ENCODE assay signal across 12 cellular contexts in the genomic region with DNA sequence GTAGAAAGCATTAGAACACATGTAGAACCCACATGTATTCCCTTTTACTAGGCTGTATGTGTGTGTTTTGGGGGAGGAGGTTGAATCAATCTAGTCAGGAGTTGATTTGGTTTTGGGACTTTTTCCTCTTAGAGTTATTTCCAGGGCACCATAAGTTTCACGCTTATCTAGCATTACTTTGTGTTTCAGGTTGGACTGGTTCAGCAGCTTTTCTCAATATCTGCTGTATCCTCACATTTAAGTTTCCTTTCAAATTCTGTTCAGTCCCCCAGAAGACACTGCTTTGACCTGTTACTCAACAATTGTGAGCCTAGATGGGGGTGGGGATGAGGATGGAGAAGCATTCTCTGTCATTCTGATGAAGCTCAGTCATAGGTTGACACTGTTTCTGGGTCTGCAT. TPM values are rescaled to one million over a fixed set of nuclear protein-coding genes. Genes with fewer than 3 reads are reported as not detected.
DNase-seq lines count a peak whose midpoint lies in the region; ATAC-seq and TF ChIP-seq lines count a peak whose summit lies in the region.
"Not testable (repeated sequence)": the region's sequence is repeated elsewhere in the genome, so short reads cannot be mapped to it uniquely, and the experiment has no call there.
"Had no signal": no experiment of that assay in that cellular context is flagged by ENCODE, and none has a peak within 500 bp of the region (broad histone marks: within the 10 kb centered on the region; RNA-seq: fewer than 3 reads in every experiment).

No MANE protein-coding gene starts in this region.

- intact Hi-C loops in Calu3 (cut with micrococcal nuclease; ENCODE audit: unreplicated experiment); body of pancreas (cut with DNase I); thyroid gland (cut with DNase I): not testable (repeated sequence)

- H3K27ac ChIP-seq in body of pancreas (peak overlapping the region in 1 of 4 donors; percentile 36), thyroid gland (peak overlapping the region in 1 of 3 donors; percentile 32)
- H3K27ac ChIP-seq in parathyroid adenoma, result not testable (repeated sequence)

- CTCF ChIA-PET in Calu3 (lab: Charles Lee), result not testable (repeated sequence)

- DNase-seq in Calu3 (peak; percentile 59), HT-29 (ENCODE audit: low spot score) (peak; percentile 42), NCI-H2196 (lab: John Stamatoyannopoulos, UW; ENCODE audit: unreplicated experiment) (peak; percentile 2), body of pancreas (peak in 3 of 4 donors; percentile 9 to 73 (median 36)), left kidney (ENCODE audit: low read depth, low spot score) (peak; percentile 33), thyroid gland (peak; percentile 35 to 37)

- not testable (repeated sequence) for H3K4me1 Mint-ChIP-seq in Calu3 (ENCODE audit: low read depth, unreplicated experiment)

- H3K4me3 ChIP-seq in body of pancreas; parathyroid adenoma (ENCODE audit: low read depth, low read length); thyroid gland (replicated peaks in 1 of 3): not testable (repeated sequence)

- H3K4me2 ChIP-seq in parathyroid adenoma (ENCODE audit: low read length), result peak overlapping the region; percentile 14

- H3K9me3 ChIP-seq in body of pancreas; parathyroid adenoma (ENCODE audit: control insufficient read depth, low read length); thyroid gland: not testable (repeated sequence)

- H3K27me3 Mint-ChIP-seq in Calu3 (ENCODE audit: unreplicated experiment), result not testable (repeated sequence)

- H3K36me3 Mint-ChIP-seq in Calu3 (ENCODE audit: insufficient read depth, unreplicated experiment), result not testable (repeated sequence)

- not testable (repeated sequence) for H3K4me3 Mint-ChIP-seq in Calu3 (ENCODE audit: low read depth, unreplicated experiment)

- H3K27ac Mint-ChIP-seq in Calu3 (ENCODE audit: unreplicated experiment), result not testable (repeated sequence)

- not testable (repeated sequence) for H3K27me3 ChIP-seq in body of pancreas; parathyroid adenoma (ENCODE audit: control insufficient read depth, insufficient read depth, low read length); thyroid gland

- H2AFZ ChIP-seq in parathyroid adenoma, result peak overlapping the region; percentile 44

- not testable (repeated sequence) for BruUV-seq in Calu3 (replicated peaks; lab: Mats Ljungman, UMichigan)

- not testable (repeated sequence) for H3K9ac ChIP-seq in parathyroid adenoma

- H3K36me3 ChIP-seq in body of pancreas (replicated peaks in 1 of 2; ENCODE audit: insufficient read depth in 1 of 2, low read depth in 2 of 2); parathyroid adenoma (ENCODE audit: control insufficient read depth, insufficient read depth, low read length); thyroid gland: not testable (repeated sequence)

- not testable (repeated sequence) for TF ChIP-seq POLR2A in body of pancreas (IDR thresholded peaks at IDR 0.05); thyroid gland (IDR thresholded peaks at IDR 0.05)

- H3K9me3 Mint-ChIP-seq in Calu3 (ENCODE audit: low read depth, unreplicated experiment), result not testable (repeated sequence)

- WGBS in body of pancreas, 2 donors, result 16 to 29% methylated on average over 1 of the region's 1 CpG
- 30 to 46% methylated on average over 1 of the region's 1 CpG for WGBS in thyroid gland, 2 donors

- not testable (repeated sequence) for H3K79me2 ChIP-seq in parathyroid adenoma

- not testable (repeated sequence) for TF ChIP-seq CTCF in Calu3 (IDR thresholded peaks at IDR 0.05; ENCODE audit: unreplicated experiment); body of pancreas (IDR thresholded peaks at IDR 0.05); parathyroid adenoma (IDR thresholded peaks at IDR 0.05); thyroid gland (IDR thresholded peaks at IDR 0.05)

- ATAC-seq in body of pancreas, result peak; percentile 70

- not testable (repeated sequence) for H3K4me1 ChIP-seq in body of pancreas, parathyroid adenoma, thyroid gland

RNA-seq across cellular contexts. Expression of a gene that starts 7.5 kb away (rescaled TPM):
- total RNA-seq in Calu3 (2022) (not detected in 2 replicates), body of pancreas (not detected), thyroid gland (not detected)
- total RNA-seq in HT-29 (2014; rRNA removed; shearing (Covaris generic)), result not detected in 2 replicates
- total RNA-seq: Caco-2; CD4-positive, alpha-beta T cell; GM12878; H1; H9 had no signal

Comparison
In these comparisons a context has a peak if more than half of its experiments do, and no peak if none do; other contexts are left out.
1. DNase-seq: peak in every context shown above with its lines; median percentile 59 in Calu3; 42 in HT-29; 36 in body of pancreas; 36 in thyroid gland; 33 in left kidney; 2 in NCI-H2196.